In the genomic region with DNA sequence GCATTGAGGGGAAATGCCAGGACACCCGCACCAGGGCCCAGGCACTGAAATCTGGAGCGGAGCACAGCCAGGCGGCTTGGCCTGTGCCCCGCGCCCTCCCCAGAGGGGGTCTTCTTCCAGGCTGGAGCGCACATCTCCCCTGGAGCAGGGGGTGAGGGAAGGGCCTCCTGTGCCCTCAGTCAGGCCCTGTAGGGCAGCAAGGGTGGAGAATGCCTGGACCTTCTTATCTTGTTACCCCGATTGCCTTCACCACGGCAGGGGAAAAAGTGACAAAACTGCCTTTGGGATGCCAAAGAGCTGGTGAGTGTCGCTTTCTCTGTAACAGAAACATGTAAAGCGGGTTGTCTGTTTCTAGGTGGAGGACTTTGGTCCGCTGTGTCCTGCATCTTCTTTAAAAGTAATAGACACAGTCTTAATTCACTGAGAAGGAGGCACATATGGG, we compare ENCODE assay signal across 1 cellular context.
TF ChIP-seq lines count a peak whose summit lies in the region.

No MANE protein-coding gene starts in this region.

TF ChIP-seq in GM23338, 12 proteins besides CTCF, POLR2A, EP300 and RAD21 (continued from another document):
- TF ChIP-seq, protein P1, sequence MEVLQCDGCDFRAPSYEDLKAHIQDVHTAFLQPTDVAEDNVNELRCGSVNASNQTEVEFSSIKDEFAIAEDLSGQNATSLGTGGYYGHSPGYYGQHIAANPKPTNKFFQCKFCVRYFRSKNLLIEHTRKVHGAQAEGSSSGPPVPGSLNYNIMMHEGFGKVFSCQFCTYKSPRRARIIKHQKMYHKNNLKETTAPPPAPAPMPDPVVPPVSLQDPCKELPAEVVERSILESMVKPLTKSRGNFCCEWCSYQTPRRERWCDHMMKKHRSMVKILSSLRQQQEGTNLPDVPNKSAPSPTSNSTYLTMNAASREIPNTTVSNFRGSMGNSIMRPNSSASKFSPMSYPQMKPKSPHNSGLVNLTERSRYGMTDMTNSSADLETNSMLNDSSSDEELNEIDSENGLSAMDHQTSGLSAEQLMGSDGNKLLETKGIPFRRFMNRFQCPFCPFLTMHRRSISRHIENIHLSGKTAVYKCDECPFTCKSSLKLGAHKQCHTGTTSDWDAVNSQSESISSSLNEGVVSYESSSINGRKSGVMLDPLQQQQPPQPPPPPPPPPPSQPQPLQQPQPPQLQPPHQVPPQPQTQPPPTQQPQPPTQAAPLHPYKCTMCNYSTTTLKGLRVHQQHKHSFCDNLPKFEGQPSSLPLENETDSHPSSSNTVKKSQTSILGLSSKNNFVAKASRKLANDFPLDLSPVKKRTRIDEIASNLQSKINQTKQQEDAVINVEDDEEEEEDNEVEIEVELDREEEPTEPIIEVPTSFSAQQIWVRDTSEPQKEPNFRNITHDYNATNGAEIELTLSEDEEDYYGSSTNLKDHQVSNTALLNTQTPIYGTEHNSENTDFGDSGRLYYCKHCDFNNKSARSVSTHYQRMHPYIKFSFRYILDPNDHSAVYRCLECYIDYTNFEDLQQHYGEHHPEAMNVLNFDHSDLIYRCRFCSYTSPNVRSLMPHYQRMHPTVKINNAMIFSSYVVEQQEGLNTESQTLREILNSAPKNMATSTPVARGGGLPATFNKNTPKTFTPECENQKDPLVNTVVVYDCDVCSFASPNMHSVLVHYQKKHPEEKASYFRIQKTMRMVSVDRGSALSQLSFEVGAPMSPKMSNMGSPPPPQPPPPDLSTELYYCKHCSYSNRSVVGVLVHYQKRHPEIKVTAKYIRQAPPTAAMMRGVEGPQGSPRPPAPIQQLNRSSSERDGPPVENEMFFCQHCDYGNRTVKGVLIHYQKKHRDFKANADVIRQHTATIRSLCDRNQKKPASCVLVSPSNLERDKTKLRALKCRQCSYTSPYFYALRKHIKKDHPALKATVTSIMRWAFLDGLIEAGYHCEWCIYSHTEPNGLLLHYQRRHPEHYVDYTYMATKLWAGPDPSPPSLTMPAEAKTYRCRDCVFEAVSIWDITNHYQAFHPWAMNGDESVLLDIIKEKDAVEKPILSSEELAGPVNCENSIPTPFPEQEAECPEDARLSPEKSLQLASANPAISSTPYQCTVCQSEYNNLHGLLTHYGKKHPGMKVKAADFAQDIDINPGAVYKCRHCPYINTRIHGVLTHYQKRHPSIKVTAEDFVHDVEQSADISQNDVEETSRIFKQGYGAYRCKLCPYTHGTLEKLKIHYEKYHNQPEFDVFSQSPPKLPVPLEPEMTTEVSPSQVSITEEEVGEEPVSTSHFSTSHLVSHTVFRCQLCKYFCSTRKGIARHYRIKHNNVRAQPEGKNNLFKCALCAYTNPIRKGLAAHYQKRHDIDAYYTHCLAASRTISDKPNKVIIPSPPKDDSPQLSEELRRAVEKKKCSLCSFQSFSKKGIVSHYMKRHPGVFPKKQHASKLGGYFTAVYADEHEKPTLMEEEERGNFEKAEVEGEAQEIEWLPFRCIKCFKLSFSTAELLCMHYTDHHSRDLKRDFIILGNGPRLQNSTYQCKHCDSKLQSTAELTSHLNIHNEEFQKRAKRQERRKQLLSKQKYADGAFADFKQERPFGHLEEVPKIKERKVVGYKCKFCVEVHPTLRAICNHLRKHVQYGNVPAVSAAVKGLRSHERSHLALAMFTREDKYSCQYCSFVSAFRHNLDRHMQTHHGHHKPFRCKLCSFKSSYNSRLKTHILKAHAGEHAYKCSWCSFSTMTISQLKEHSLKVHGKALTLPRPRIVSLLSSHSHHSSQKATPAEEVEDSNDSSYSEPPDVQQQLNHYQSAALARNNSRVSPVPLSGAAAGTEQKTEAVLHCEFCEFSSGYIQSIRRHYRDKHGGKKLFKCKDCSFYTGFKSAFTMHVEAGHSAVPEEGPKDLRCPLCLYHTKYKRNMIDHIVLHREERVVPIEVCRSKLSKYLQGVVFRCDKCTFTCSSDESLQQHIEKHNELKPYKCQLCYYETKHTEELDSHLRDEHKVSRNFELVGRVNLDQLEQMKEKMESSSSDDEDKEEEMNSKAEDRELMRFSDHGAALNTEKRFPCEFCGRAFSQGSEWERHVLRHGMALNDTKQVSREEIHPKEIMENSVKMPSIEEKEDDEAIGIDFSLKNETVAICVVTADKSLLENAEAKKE (CRISPR knock-in tag; IDR thresholded peaks at IDR 0.05) = no peak
- TF ChIP-seq ZNF331 (CRISPR knock-in tag; IDR thresholded peaks at IDR 0.05; ENCODE audit: low read depth) (no peak), NANOG (IDR thresholded peaks at IDR 0.05; ENCODE audit: borderline replicate concordance) (no peak), ZNF114 (CRISPR knock-in tag; IDR thresholded peaks at IDR 0.05) (no peak)
- TF ChIP-seq, protein P2, sequence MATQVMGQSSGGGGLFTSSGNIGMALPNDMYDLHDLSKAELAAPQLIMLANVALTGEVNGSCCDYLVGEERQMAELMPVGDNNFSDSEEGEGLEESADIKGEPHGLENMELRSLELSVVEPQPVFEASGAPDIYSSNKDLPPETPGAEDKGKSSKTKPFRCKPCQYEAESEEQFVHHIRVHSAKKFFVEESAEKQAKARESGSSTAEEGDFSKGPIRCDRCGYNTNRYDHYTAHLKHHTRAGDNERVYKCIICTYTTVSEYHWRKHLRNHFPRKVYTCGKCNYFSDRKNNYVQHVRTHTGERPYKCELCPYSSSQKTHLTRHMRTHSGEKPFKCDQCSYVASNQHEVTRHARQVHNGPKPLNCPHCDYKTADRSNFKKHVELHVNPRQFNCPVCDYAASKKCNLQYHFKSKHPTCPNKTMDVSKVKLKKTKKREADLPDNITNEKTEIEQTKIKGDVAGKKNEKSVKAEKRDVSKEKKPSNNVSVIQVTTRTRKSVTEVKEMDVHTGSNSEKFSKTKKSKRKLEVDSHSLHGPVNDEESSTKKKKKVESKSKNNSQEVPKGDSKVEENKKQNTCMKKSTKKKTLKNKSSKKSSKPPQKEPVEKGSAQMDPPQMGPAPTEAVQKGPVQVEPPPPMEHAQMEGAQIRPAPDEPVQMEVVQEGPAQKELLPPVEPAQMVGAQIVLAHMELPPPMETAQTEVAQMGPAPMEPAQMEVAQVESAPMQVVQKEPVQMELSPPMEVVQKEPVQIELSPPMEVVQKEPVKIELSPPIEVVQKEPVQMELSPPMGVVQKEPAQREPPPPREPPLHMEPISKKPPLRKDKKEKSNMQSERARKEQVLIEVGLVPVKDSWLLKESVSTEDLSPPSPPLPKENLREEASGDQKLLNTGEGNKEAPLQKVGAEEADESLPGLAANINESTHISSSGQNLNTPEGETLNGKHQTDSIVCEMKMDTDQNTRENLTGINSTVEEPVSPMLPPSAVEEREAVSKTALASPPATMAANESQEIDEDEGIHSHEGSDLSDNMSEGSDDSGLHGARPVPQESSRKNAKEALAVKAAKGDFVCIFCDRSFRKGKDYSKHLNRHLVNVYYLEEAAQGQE (IDR thresholded peaks at IDR 0.05; ENCODE audit: unreplicated experiment) = no peak
